ENCODE assay signal across 14 cellular contexts in genomic region chr9:133118179-133118520, GRCh38. TPM values are rescaled to one million over a fixed set of nuclear protein-coding genes. Genes with fewer than 3 reads are reported as not detected.
DNase-seq lines count a peak whose midpoint lies in the region; ATAC-seq and TF ChIP-seq lines count a peak whose summit lies in the region.
"Had no signal": no experiment of that assay in that cellular context is flagged by ENCODE, and none has a peak within 500 bp of the region (broad histone marks: within the 10 kb centered on the region; RNA-seq: fewer than 3 reads in every experiment).

No MANE protein-coding gene starts in this region.

- intact Hi-C loops in heart right ventricle (cut with DNase I): no loop called here
- intact Hi-C loops in left ventricle myocardium superior (cut with micrococcal nuclease): no loop called here

- 75 to 83% methylated on average over 3 of the region's 3 CpGs for WGBS in heart right ventricle, 2 donors
- 66 to 78% methylated on average over 3 of the region's 3 CpGs for WGBS in esophagus, 2 donors

- TF ChIP-seq CTCF in heart right ventricle (IDR thresholded peaks at IDR 0.05): no peak

- DNase-seq in heart right ventricle: peak in 1 of 2 donors; percentile 7
- DNase-seq in left ventricle myocardium superior: no peak
- no peak for DNase-seq in activated naive CD4-positive, alpha-beta T cell (lab: John Stamatoyannopoulos, UW)
- DNase-seq in stimulated activated CD4-positive, alpha-beta T cell treated with anti-CD3 and anti-CD28 coated beads, Interleukin-12 subunit alpha, Interleukin-12 subunit beta, amount 100 ng/mL, for 4 hours: no peak
- no peak for DNase-seq in stimulated activated naive CD8-positive, alpha-beta T cell treated with anti-CD3 and anti-CD28 coated beads, Interleukin-15, Interleukin-2, amounts not matched to agents 100 U/mL and 50 U/mL, for 24 hours
- DNase-seq in SKM-1 (lab: John Stamatoyannopoulos, UW; ENCODE audit: unreplicated experiment): no peak
- DNase-seq: DMS 273 treated with DMSO at 0.1 percent for 48 hours, KBM-7, NCI-H1417 treated with DMSO at 0.1 percent for 48 hours, NCI-H226 had no signal

- H3K4me1 ChIP-seq in heart right ventricle: peaks cover 68 to 97% (median 93%) of the 10 kb centered on the region in 9 donors
- H3K4me1 ChIP-seq in esophagus (ENCODE audit: control insufficient read depth in 2 of 2, insufficient read depth in 2 of 2, low read length in 1 of 2): peaks cover 32 to 71% of the 10 kb centered on the region in 2 donors
- peaks cover 44% of the 10 kb centered on the region for H3K4me1 ChIP-seq in rectal smooth muscle tissue (ENCODE audit: control insufficient read depth, insufficient read depth, low read length)

- H3K9ac ChIP-seq in rectal smooth muscle tissue (ENCODE audit: low read length): no peak overlapping the region

- H3K4me3 ChIP-seq in heart right ventricle (no peak overlapping the region), esophagus (ENCODE audit: low read depth in 1 of 2, low read length in 2 of 2) (no peak overlapping the region), rectal smooth muscle tissue (ENCODE audit: low read length) (no peak overlapping the region)

- no peaks in the 10 kb centered on the region for H3K9me3 ChIP-seq in heart right ventricle
- H3K9me3 ChIP-seq in esophagus (ENCODE audit: control insufficient read depth in 2 of 2, insufficient read depth in 1 of 2, low read depth in 1 of 2, low read length in 1 of 2): no peaks in the 10 kb centered on the region
- H3K9me3 ChIP-seq: ascending aorta had no signal

- H3K27me3 ChIP-seq in heart right ventricle (no peaks in the 10 kb centered on the region), esophagus (ENCODE audit: control insufficient read depth in 1 of 2, insufficient read depth in 2 of 2, low read length in 2 of 2) (no peaks in the 10 kb centered on the region), rectal smooth muscle tissue (ENCODE audit: control insufficient read depth, insufficient read depth, low read length) (no peaks in the 10 kb centered on the region)
- H3K27me3 ChIP-seq: ascending aorta had no signal

- ATAC-seq in heart right ventricle (no peak), left ventricle myocardium superior (no peak)
- ATAC-seq in stimulated activated naive CD8-positive, alpha-beta T cell treated with anti-CD3 and anti-CD28 coated beads, Interleukin-15, Interleukin-2, amounts not matched to agents 100 U/mL and 50 U/mL, for 24 hours: no peak

- H3K36me3 ChIP-seq in heart right ventricle (peaks cover 0 to 9% (median 0%) of the 10 kb centered on the region in 9 donors), esophagus (ENCODE audit: control insufficient read depth in 2 of 2, insufficient read depth in 2 of 2, low read length in 1 of 2) (peaks cover 0 to under 1% of the 10 kb centered on the region in 2 donors), rectal smooth muscle tissue (ENCODE audit: control insufficient read depth, insufficient read depth, low read length) (no peaks in the 10 kb centered on the region)
- H3K36me3 ChIP-seq: ascending aorta had no signal

- H3K27ac ChIP-seq in heart right ventricle (peak overlapping the region in 7 of 10 donors; percentile 62 to 96 (median 93)), esophagus (ENCODE audit: low read depth in 2 of 2, low read length in 1 of 2) (peak overlapping the region; percentile 51 to 78), rectal smooth muscle tissue (ENCODE audit: low read depth, low read length) (peak overlapping the region; percentile 12)

RNA-seq across cellular contexts. Expression of gene RALGDS, which starts 2.9 kb away (rescaled TPM):
- total RNA-seq in heart right ventricle: 10 to 100 TPM; 21.4 to 45.1 (median 28.1) TPM
- 10 to 100 TPM; 15.6 to 40.5 TPM for polyA plus RNA-seq in heart right ventricle
- total RNA-seq in left ventricle myocardium superior: 33.1 TPM
- 10 to 100 TPM; 47.8 to 67.9 TPM for polyA plus RNA-seq in esophagus

RNA-seq across cellular contexts. Expression of gene GBGT1, which starts 45.6 kb away (rescaled TPM):
- total RNA-seq in heart right ventricle (10 to 100 TPM in 3 of 10 donors, 1 to 10 TPM in 7; 2.5 to 14.7 (median 6.2) TPM), left ventricle myocardium superior (6.2 TPM)
- polyA plus RNA-seq in heart right ventricle (10 to 100 TPM in 1 of 2 donors, 1 to 10 TPM in 1; 5.5 to 10.5 TPM), esophagus (1 to 10 TPM; 2.1 to 3.7 TPM)

RNA-seq across cellular contexts. Expression of gene CEL, which starts 56.4 kb away (rescaled TPM):
- total RNA-seq in heart right ventricle (10 to 100 TPM in 1 of 10 donors, 1 to 10 TPM in 9; 1.9 to 10.1 (median 2.8) TPM), left ventricle myocardium superior (7.2 TPM)
- polyA plus RNA-seq in heart right ventricle (1 to 10 TPM; 1.5 to 3.2 TPM), esophagus (1 to 10 TPM; 2.1 to 3.3 TPM)
- total RNA-seq: ascending aorta, occipital lobe had no signal

Comparison
In these comparisons a context has a peak if more than half of its experiments do, and no peak if none do; other contexts are left out.
1. H3K27ac ChIP-seq: peak in every context shown above with its lines; median percentile 93 in heart right ventricle; 64 in esophagus; 12 in rectal smooth muscle tissue.